ENCODE assay signal across 8 cellular contexts in the genomic region with DNA sequence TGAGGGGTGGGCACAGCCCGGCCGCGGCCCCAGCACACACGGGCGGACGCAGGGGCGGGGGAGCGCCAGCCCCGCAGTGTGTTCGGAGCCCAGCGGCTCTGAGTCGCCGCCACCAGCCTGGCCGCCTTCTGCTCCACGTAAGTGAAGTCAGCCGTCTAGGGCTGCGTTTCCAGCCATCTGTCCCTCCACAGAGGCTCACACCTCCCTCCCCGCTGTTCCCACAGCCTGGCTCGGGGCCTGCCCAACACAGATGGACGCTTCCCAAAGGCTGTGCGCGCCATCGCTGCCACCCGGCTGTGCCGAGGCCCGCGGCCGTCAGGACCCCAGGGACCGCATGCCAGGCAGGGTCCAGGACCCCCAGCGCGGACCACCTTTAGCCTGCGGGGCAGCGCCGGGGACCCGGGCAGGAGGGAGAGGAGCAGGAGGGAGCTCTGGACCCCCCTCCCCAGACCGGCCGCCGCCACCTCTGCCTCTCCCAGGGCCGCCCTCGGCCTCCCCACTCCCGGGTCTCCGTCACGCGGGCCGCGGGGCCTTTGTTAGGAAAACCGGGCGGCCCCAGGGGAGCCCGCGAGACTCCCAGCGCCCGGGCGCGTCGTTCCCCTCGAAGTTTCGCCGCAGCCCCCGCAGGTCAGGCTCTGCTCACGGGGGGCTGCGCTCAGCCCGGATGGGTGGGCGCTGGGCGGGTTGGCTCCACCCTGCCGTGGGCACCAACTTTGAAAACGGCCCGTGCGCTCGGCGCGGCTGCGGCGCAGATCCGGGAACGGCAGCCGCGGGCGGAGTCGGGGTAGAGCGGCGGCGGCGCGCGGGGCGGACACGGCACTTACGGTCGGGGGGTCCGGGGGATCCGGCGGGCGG. TPM values are rescaled to one million over a fixed set of nuclear protein-coding genes. Genes with fewer than 3 reads are reported as not detected.
A peak's percentile ranks its signal among the peaks of the same experiment; 100 is the strongest.
DNase-seq lines count a peak whose midpoint lies in the region; ATAC-seq, FAIRE-seq and TF ChIP-seq lines count a peak whose summit lies in the region.

No MANE protein-coding gene starts in this region.

- TF ChIP-seq CTCF in K562 (IDR thresholded peaks at IDR 0.05 in 2 of 3, conservative IDR thresholded peaks at IDR 0.05 in 1 of 3; ENCODE audit: insufficient read depth in 2 of 3, low read depth in 1 of 3, low read length in 3 of 3) (no peak), PC-3 (conservative IDR thresholded peaks at IDR 0.05; ENCODE audit: low read depth, low read length) (no peak)

- H3K79me2 ChIP-seq in K562 (ENCODE audit: control insufficient read depth, insufficient read depth, low read length) = peaks cover 91% of the 10 kb centered on the region
- no peaks in the 10 kb centered on the region for H3K79me2 ChIP-seq in PC-3 (ENCODE audit: low read length)

- peaks cover 6% of the 10 kb centered on the region; the same call in 1 of the 2 replicates for H4K20me1 ChIP-seq in K562 (replicated peaks; ENCODE audit: control insufficient read depth, insufficient read depth, low read length)
- no peaks in the 10 kb centered on the region for H4K20me1 ChIP-seq in PC-3 (ENCODE audit: low read length)

- no peak for TF ChIP-seq RAD21 in K562 (CRISPR knock-in tag; conservative IDR thresholded peaks at IDR 0.05 in 1 of 2, IDR thresholded peaks at IDR 0.05 in 1 of 2)

- H3K4me3 ChIP-seq in K562 = no peak overlapping the region
- peak overlapping the region; percentile 28 for H3K4me3 ChIP-seq in mesodermal cell (ENCODE audit: extremely low read depth, insufficient read depth, low read length, poor library complexity, severe bottlenecking)
- H3K4me3 ChIP-seq in PC-3 (ENCODE audit: low read length) = no peak overlapping the region

- FAIRE-seq in K562 (lab: Jason Lieb, UNC) = no peak

- no peak overlapping the region for H2AFZ ChIP-seq in K562 (ENCODE audit: low read depth, low read length)
- no peak overlapping the region for H2AFZ ChIP-seq in PC-3 (ENCODE audit: low read length)

- TF ChIP-seq EP300 in K562 (IDR thresholded peaks at IDR 0.05; ENCODE audit: low read length) = no peak

- intact Hi-C loops in K562 (cut with micrococcal nuclease) (no loop called here), PC-3 (cut with micrococcal nuclease) (loop anchor here (5.0 kb wide), 1 partner anchor 227 kb away; no protein-coding TSS in a partner anchor)

- CTCF ChIA-PET in K562 (lab: Yijun Ruan, JAX; ENCODE audit: low intra/inter-chr PET ratio) = no interaction called here
- CTCF ChIA-PET in PC-3 (lab: Charles Lee) = no interaction called here

- ATAC-seq in K562 (no peak), PC-3 (no peak)
- ATAC-seq in activated CD4-positive, CD25-positive, alpha-beta regulatory T cell treated with anti-CD3 and anti-CD28 coated beads, Interleukin-2, amount 50 U/mL, for 24 hours = no peak

- H3K9ac ChIP-seq in K562 (ENCODE audit: insufficient read depth in 1 of 2, low read depth in 2 of 2, low read length in 2 of 2) (no peak overlapping the region; a peak in 1 of 4 replicates), PC-3 (ENCODE audit: low read length) (no peak overlapping the region)

- BruUV-seq in K562 (replicated peaks; lab: Mats Ljungman, UMichigan) = no TSS peak
- no TSS peak for BruUV-seq in PC-3 (replicated peaks; lab: Mats Ljungman, UMichigan)

- H3K27ac ChIP-seq in K562 (ENCODE audit: extremely low read depth, low read depth, low read length) = no peak overlapping the region
- H3K27ac ChIP-seq in mesodermal cell (ENCODE audit: low read depth, low read length, severe bottlenecking) = no peak overlapping the region
- no peak overlapping the region for H3K27ac ChIP-seq in PC-3 (ENCODE audit: low read length)

- H3K9me1 ChIP-seq in K562 (ENCODE audit: control insufficient read depth, insufficient read depth, low read length) = no peaks in the 10 kb centered on the region

- H3K4me2 ChIP-seq in K562 (ENCODE audit: insufficient read depth, low read length) (no peak overlapping the region), PC-3 (ENCODE audit: low read length) (no peak overlapping the region)

- no peaks in the 10 kb centered on the region for H3K9me2 ChIP-seq in PC-3 (replicated peaks; ENCODE audit: low read length)

- peaks cover 2% of the 10 kb centered on the region for H3K9me3 ChIP-seq in K562 (replicated peaks; ENCODE audit: control insufficient read depth, insufficient read depth, low read depth, low read length)
- no peaks in the 10 kb centered on the region for H3K9me3 ChIP-seq in mesodermal cell (ENCODE audit: control insufficient read depth, low read length)
- H3K9me3 ChIP-seq in PC-3 (ENCODE audit: low read length) = no peaks in the 10 kb centered on the region

- H3K4me1 ChIP-seq in K562 (replicated peaks in 1 of 2; ENCODE audit: control insufficient read depth in 2 of 2, insufficient read depth in 2 of 2, low read length in 2 of 2) = peaks cover 0 to 72% of the 10 kb centered on the region in 2 experiments; a peak in 2 of 5 replicates
- H3K4me1 ChIP-seq in mesodermal cell (ENCODE audit: control insufficient read depth, insufficient read depth, low read length, poor library complexity, severe bottlenecking) = no peaks in the 10 kb centered on the region
- H3K4me1 ChIP-seq in PC-3 (ENCODE audit: insufficient read depth, low read length) = no peaks in the 10 kb centered on the region

- H3K27me3 ChIP-seq in K562 (ENCODE audit: control insufficient read depth in 2 of 2, insufficient read depth in 2 of 2, low read length in 2 of 2) (no peaks in the 10 kb centered on the region), PC-3 (ENCODE audit: low read length) (peaks cover 25% of the 10 kb centered on the region)

- DNase-seq in stimulated activated CD4-positive, alpha-beta T cell treated with anti-CD3 and anti-CD28 coated beads, Interleukin-4, amount 100 ng/mL, for 1 hour = peak; percentile 17
- no peak for DNase-seq in stimulated activated CD4-positive, alpha-beta T cell treated with anti-CD3 and anti-CD28 coated beads, Interleukin-1b, Interleukin-23, amount 100 ng/mL, for 48 hours
- DNase-seq in K562 (ENCODE audit: extremely low read depth in 1 of 4, low spot score in 3 of 4) (no peak), NCI-H1930 (lab: John Stamatoyannopoulos, UW) (no peak), DMS114 treated with DMSO at 0.1 percent for 48 hours (lab: John Stamatoyannopoulos, UW; ENCODE audit: unreplicated experiment) (no peak), PC-3 (no peak)

- in situ Hi-C loops in K562 (cut with MboI) = no loop called here

- POLR2A ChIA-PET in K562 (lab: Yijun Ruan, JAX) (no interaction called here), PC-3 (lab: Charles Lee; ENCODE audit: unreplicated experiment) (no interaction called here)

- H3F3A ChIP-seq in PC-3 (ENCODE audit: low read length, unreplicated experiment) = no peaks in the 10 kb centered on the region

- H3K36me3 ChIP-seq in K562 (ENCODE audit: control insufficient read depth, insufficient read depth, low read length) (peaks cover 78% of the 10 kb centered on the region), mesodermal cell (ENCODE audit: control insufficient read depth, insufficient read depth, low read length) (no peaks in the 10 kb centered on the region), PC-3 (ENCODE audit: low read depth, low read length) (no peaks in the 10 kb centered on the region)

- TF ChIP-seq POLR2A in K562 (conservative IDR thresholded peaks at IDR 0.05) = no peak

- WGBS in K562 (ENCODE audit: insufficient coverage, low coverage, missing lambda C conversion rate) = 95% methylated on average over 20 of the region's 93 CpGs
- 7 to 11% methylated on average over 64 to 78 of the region's 93 CpGs for WGBS in mesodermal cell (ENCODE audit: insufficient coverage in 2 of 2), 2 experiments

TF ChIP-seq in K562, 482 proteins besides CTCF, POLR2A, EP300 and RAD21 (continues in another document):
- no peak for TF ChIP-seq SIX5 (IDR thresholded peaks at IDR 0.05; ENCODE audit: borderline replicate concordance in 1 of 2, insufficient read depth in 1 of 2, low read depth in 1 of 2, low read length in 2 of 2)
- TF ChIP-seq POLR2G (IDR thresholded peaks at IDR 0.05; ENCODE audit: low read depth, low read length) = peak; percentile 73
- peak; percentile 25 for TF ChIP-seq PCBP1 (IDR thresholded peaks at IDR 0.05; ENCODE audit: low read depth, low read length, poor library complexity, severe bottlenecking)
- TF ChIP-seq, protein P1, sequence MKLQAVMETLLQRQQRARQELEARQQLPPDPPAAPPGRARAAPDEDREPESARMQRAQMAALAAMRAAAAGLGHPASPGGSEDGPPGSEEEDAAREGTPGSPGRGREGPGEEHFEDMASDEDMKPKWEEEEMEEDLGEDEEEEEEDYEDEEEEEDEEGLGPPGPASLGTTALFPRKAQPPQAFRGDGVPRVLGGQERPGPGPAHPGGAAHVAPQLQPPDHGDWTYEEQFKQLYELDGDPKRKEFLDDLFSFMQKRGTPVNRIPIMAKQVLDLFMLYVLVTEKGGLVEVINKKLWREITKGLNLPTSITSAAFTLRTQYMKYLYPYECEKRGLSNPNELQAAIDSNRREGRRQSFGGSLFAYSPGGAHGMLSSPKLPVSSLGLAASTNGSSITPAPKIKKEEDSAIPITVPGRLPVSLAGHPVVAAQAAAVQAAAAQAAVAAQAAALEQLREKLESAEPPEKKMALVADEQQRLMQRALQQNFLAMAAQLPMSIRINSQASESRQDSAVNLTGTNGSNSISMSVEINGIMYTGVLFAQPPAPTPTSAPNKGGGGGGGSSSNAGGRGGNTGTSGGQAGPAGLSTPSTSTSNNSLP (IDR thresholded peaks at IDR 0.05; ENCODE audit: borderline replicate concordance, low read depth, low read length) = no peak
- TF ChIP-seq STAG1 (CRISPR knock-in tag; IDR thresholded peaks at IDR 0.05; ENCODE audit: borderline replicate concordance) = 0 out of 2 replicates have a peak, but pooled peaks have one; percentile 5

RNA-seq across cellular contexts. Expression of a gene that starts 36.6 kb away (rescaled TPM):
- total RNA-seq in K562 (2011; cell fraction: chromatin; rRNA removed; ENCODE audit: low replicate concordance) = 73.4 and 198 TPM in 2 replicates
- 67.4 and 69.3 TPM in 2 replicates for total RNA-seq in K562 (2011; cell fraction: nucleolus; rRNA removed)
- total RNA-seq in K562 (2011; cell fraction: nucleoplasm; rRNA removed) = 45.3 and 67.3 TPM in 2 replicates
- total RNA-seq in K562 (2014; rRNA removed) (13.5 and 20.8 TPM in 2 replicates), K562 (2014; rRNA removed; fragmentation: Illumina TruSeq; extraction: Trizol) (3.9 and 5.9 TPM in 2 replicates), K562 (2015; rRNA removed; fragmentation: Illumina TruSeq; extraction: Trizol) (6.7 and 7.8 TPM in 2 replicates), K562 (2021) (114 and 145 TPM in 2 replicates), PC-3 (2014; rRNA removed) (not detected in 2 replicates)
- polyA plus RNA-seq in K562 (2011; rRNA removed) (6.4 and 11.3 TPM in 2 replicates), K562 (2014; fragmentation: Illumina TruSeq; extraction: Trizol) (24.2 and 46.3 TPM in 2 replicates), K562 (2014; fragmentation: Nextera tagmentation; extraction: Ambion mirVana) (1 to 10 TPM; 2.3 to 2.7 TPM), K562 (2014; rRNA removed) (34.3 and 35.3 TPM in 2 replicates)
- polyA plus RNA-seq in K562 (2011; cell fraction: cytosol; rRNA removed) = 5.6 and 15.0 TPM in 2 replicates
- polyA plus RNA-seq in K562 (2011; cell fraction: nucleus; rRNA removed) = 67.2 and 126 TPM in 2 replicates
- 55.0 and 86.5 TPM in 2 replicates for polyA plus RNA-seq in K562 (2012)
- 9.5 and 9.7 TPM in 2 replicates for polyA minus RNA-seq in K562 (2011; rRNA and poly(A)+ RNA removed)
- polyA minus RNA-seq in K562 (2011; cell fraction: cytosol; rRNA and poly(A)+ RNA removed) = 32.1 and 46.1 TPM in 2 replicates
- polyA minus RNA-seq in K562 (2011; cell fraction: nucleus; rRNA and poly(A)+ RNA removed) = 21.1 and 34.5 TPM in 2 replicates
- polyA plus RNA-seq in mesodermal cell (2013, experiment 1 of 2) = 2.1 TPM
- polyA plus RNA-seq in mesodermal cell (2013, experiment 2 of 2) = 2.4 TPM
